8 cellular contexts compared by ENCODE assay signal in genomic region chrX:46572295-46572936, GRCh38. TPM values are rescaled to one million over a fixed set of nuclear protein-coding genes. Genes with fewer than 3 reads are reported as not detected.
DNase-seq lines count a peak whose midpoint lies in the region; ATAC-seq, FAIRE-seq and TF ChIP-seq lines count a peak whose summit lies in the region.

No MANE protein-coding gene starts in this region.

- no peaks in the 10 kb centered on the region for H3K36me3 Mint-ChIP-seq in CD8-positive, alpha-beta T cell
- H3K36me3 Mint-ChIP-seq in H9 (ENCODE audit: insufficient read depth in 1 of 3, low read depth in 3 of 3), result peaks cover 7 to 20% (median 11%) of the 10 kb centered on the region in 3 experiments; a peak in 6 of 7 replicates

- peak overlapping the region; percentile 63 for H3K4me3 ChIP-seq in CD8-positive, alpha-beta T cell (ENCODE audit: low read depth, low read length)
- no peak overlapping the region for H3K4me3 ChIP-seq in mammary epithelial cell (replicated peaks in 1 of 3; ENCODE audit: insufficient read depth in 1 of 3, low read depth in 2 of 3, low read length in 3 of 3)

- no peak overlapping the region for H3K4ac ChIP-seq in H9 (ENCODE audit: low read depth, low read length)

- H3K79me1 ChIP-seq in H9 (ENCODE audit: insufficient read depth, low read depth, low read length, poor library complexity, severe bottlenecking), result no peaks in the 10 kb centered on the region

- no peak overlapping the region for H3K9ac ChIP-seq in H9 (ENCODE audit: extremely low read depth, insufficient read length, low read length)
- no peak overlapping the region for H3K9ac ChIP-seq in mammary epithelial cell (ENCODE audit: insufficient read depth, low read length)

- peaks cover 5% of the 10 kb centered on the region for H3K23me2 ChIP-seq in H9 (ENCODE audit: insufficient read length, low read depth, low read length, poor library complexity, severe bottlenecking)

- H4K20me1 ChIP-seq in H9 (ENCODE audit: control insufficient read depth, insufficient read depth, insufficient read length), result no peaks in the 10 kb centered on the region
- H4K20me1 ChIP-seq in mammary epithelial cell (ENCODE audit: insufficient read depth, low read length), result no peaks in the 10 kb centered on the region

- H3K36me3 ChIP-seq in CD8-positive, alpha-beta T cell (ENCODE audit: insufficient read depth, low read length), result no peaks in the 10 kb centered on the region
- no peaks in the 10 kb centered on the region for H3K36me3 ChIP-seq in mammary epithelial cell (ENCODE audit: insufficient read depth, low read length)

- in situ Hi-C loops in mammary epithelial cell (cut with MboI; ENCODE audit: low sequenced_read_pairs in 2 of 2), result no loop called here

- POLR2A ChIA-PET in CD8-positive, alpha-beta T cell (lab: Charles Lee), result interaction anchor here (0.6 to 1.5 kb wide), 2 partner anchors 8 to 39 kb away, joined by 3 read pairs; no protein-coding TSS in a partner anchor

- no peak overlapping the region for H2BK15ac ChIP-seq in H9 (ENCODE audit: low read depth, low read length)

- no peak overlapping the region for H2AK5ac ChIP-seq in H9 (ENCODE audit: insufficient read length, low read length)

- CTCF ChIA-PET in CD8-positive, alpha-beta T cell (lab: Charles Lee), result interaction anchor here (1.0 to 1.5 kb wide), 3 partner anchors 10 to 79 kb away, joined by 3 to 4 read pairs (median 4); no protein-coding TSS in a partner anchor
- CTCF ChIA-PET in mammary epithelial cell (lab: Charles Lee; ENCODE audit: low non-redundant PET), result interaction anchor here (0.6 kb wide), 1 partner anchor 1024 kb away, joined by 4 read pairs; no protein-coding TSS in a partner anchor

- ATAC-seq in CD8-positive, alpha-beta T cell, result peak; percentile 23
- peak; percentile 35 for ATAC-seq in HG03457 (IDR thresholded peaks at IDR 0.05; ENCODE audit: unreplicated experiment)

- no peak for TF ChIP-seq CTCF in CD8-positive, alpha-beta T cell (IDR thresholded peaks at IDR 0.05)
- TF ChIP-seq CTCF in H9 (conservative IDR thresholded peaks at IDR 0.05), result no peak
- peak in 1 of 2 donors; percentile 13 for TF ChIP-seq CTCF in mammary epithelial cell (conservative IDR thresholded peaks at IDR 0.05 in 1 of 2, IDR thresholded peaks at IDR 0.05 in 1 of 2; ENCODE audit: extremely low read depth in 1 of 2, insufficient read depth in 1 of 2, low read depth in 1 of 2, low read length in 2 of 2)

- no peak overlapping the region for H4K91ac ChIP-seq in H9 (ENCODE audit: insufficient read length, low read depth, low read length)

- H3K79me2 ChIP-seq in H9 (ENCODE audit: insufficient read depth, low read length), result peaks cover 8% of the 10 kb centered on the region; the same call in 1 of the 2 replicates
- H3K79me2 ChIP-seq in mammary epithelial cell (ENCODE audit: insufficient read depth, low read length), result peaks cover 4% of the 10 kb centered on the region

- peak overlapping the region; percentile 79 for H3K4me3 Mint-ChIP-seq in CD8-positive, alpha-beta T cell
- peak overlapping the region in 1 of 2 experiments; percentile 45; a peak in 2 of 5 replicates for H3K4me3 Mint-ChIP-seq in H9

- peak overlapping the region; percentile 87 for H3K27ac Mint-ChIP-seq in CD8-positive, alpha-beta T cell
- no peak overlapping the region for H3K27ac Mint-ChIP-seq in H9

- intact Hi-C loops in CD8-positive, alpha-beta T cell (cut with DNase I, micrococcal nuclease), result loop anchor here (1.0 to 10.0 kb wide), 5 partner anchors 27 to 128 kb away; partner anchors contain the start of gene ZNF674 (in 1 of the 2)
- intact Hi-C loops in cardiac septum (cut with DNase I) (no loop called here), mammary epithelial cell (cut with micrococcal nuclease) (loop anchor here (5.0 kb wide), 2 partner anchors 115 to 185 kb away; partner anchors contain the start of gene SLC9A7)

- H3K14ac ChIP-seq in H9 (ENCODE audit: insufficient read depth, low read length), result no peak overlapping the region

- no peaks in the 10 kb centered on the region for H3K9me3 ChIP-seq in CD8-positive, alpha-beta T cell (ENCODE audit: low read length)
- H3K9me3 ChIP-seq in H9 (ENCODE audit: control insufficient read depth, low read depth, low read length) (peaks cover 4% of the 10 kb centered on the region), mammary epithelial cell (replicated peaks; ENCODE audit: insufficient read depth, low read length) (no peaks in the 10 kb centered on the region)

- H3K4me1 Mint-ChIP-seq in CD8-positive, alpha-beta T cell (ENCODE audit: low read depth), result peaks cover 31% of the 10 kb centered on the region
- H3K4me1 Mint-ChIP-seq in H9, result peaks cover 12 to 21% of the 10 kb centered on the region in 2 experiments

- H3K4me2 ChIP-seq in H9 (ENCODE audit: insufficient read depth, insufficient read length, low read length), result no peak overlapping the region
- no peak overlapping the region for H3K4me2 ChIP-seq in mammary epithelial cell (ENCODE audit: insufficient read depth, low read depth, low read length)

- dilution Hi-C loops in mammary epithelial cell (cut with HindIII; ENCODE audit: low sequenced_read_pairs), result no loop called here

- H2BK20ac ChIP-seq in H9 (ENCODE audit: low read depth, low read length, poor library complexity, severe bottlenecking), result no peak overlapping the region

- no peaks in the 10 kb centered on the region for H3K27me3 ChIP-seq in CD8-positive, alpha-beta T cell (ENCODE audit: insufficient read depth, low read length)
- H3K27me3 ChIP-seq in H9 (ENCODE audit: insufficient read depth, low read length), result no peaks in the 10 kb centered on the region; the same call in 1 of the 2 replicates
- H3K27me3 ChIP-seq in mammary epithelial cell (ENCODE audit: insufficient read depth, low read length), result no peaks in the 10 kb centered on the region

- H3K4me1 ChIP-seq in CD8-positive, alpha-beta T cell (ENCODE audit: insufficient read depth, low read length), result peaks cover 27% of the 10 kb centered on the region
- H3K4me1 ChIP-seq in H9 (ENCODE audit: insufficient read depth, low read length) (no peaks in the 10 kb centered on the region; the same call in 1 of the 2 replicates), mammary epithelial cell (ENCODE audit: insufficient read depth, low read length) (peaks cover 15% of the 10 kb centered on the region)

- H3K9me3 Mint-ChIP-seq in CD8-positive, alpha-beta T cell, result no peaks in the 10 kb centered on the region
- H3K9me3 Mint-ChIP-seq in H9, result peaks cover 65 to 66% of the 10 kb centered on the region in 2 experiments

- no peak overlapping the region for H2BK120ac ChIP-seq in H9 (ENCODE audit: low read depth, low read length, poor library complexity, severe bottlenecking)

- no peak overlapping the region for H3T11ph ChIP-seq in H9 (ENCODE audit: low read length)

- BruUV-seq in mammary epithelial cell (replicated peaks; lab: Mats Ljungman, UMichigan), result no TSS peak

- peaks cover 3% of the 10 kb centered on the region for H3K27me3 Mint-ChIP-seq in CD8-positive, alpha-beta T cell (ENCODE audit: low read depth)
- H3K27me3 Mint-ChIP-seq in H9 (ENCODE audit: low read depth), result peaks cover 6% of the 10 kb centered on the region

- H2AFZ ChIP-seq in H9 (ENCODE audit: low read length) (no peak overlapping the region), mammary epithelial cell (ENCODE audit: low read depth, low read length) (no peak overlapping the region)

- no peak overlapping the region for H4K5ac ChIP-seq in H9 (ENCODE audit: insufficient read length, low read depth, low read length)

- WGBS in H9 (ENCODE audit: extremely low coverage, insufficient read length, low lambda C conversion rate), result no CpG with 5 or more reads among the region's 5 CpGs
- WGBS in mammary epithelial cell (ENCODE audit: low coverage, missing lambda C conversion rate), result 83% methylated on average over 5 of the region's 5 CpGs

- H2BK12ac ChIP-seq in H9 (ENCODE audit: insufficient read length, low read depth, low read length), result no peak overlapping the region

- peak; percentile 97 for FAIRE-seq in GM19239 (lab: Jason Lieb, UNC)

- no peak overlapping the region for H4K8ac ChIP-seq in H9 (replicated peaks; ENCODE audit: insufficient read length, low read depth, low read length)

- no peak overlapping the region for H3K56ac ChIP-seq in H9 (ENCODE audit: insufficient read length, low read depth, low read length)

- peak overlapping the region; percentile 25 for H3K27ac ChIP-seq in CD8-positive, alpha-beta T cell (ENCODE audit: low read depth, low read length)
- H3K27ac ChIP-seq in H9 (ENCODE audit: insufficient read length, low read depth, low read length), result no peak overlapping the region
- H3K27ac ChIP-seq in mammary epithelial cell (ENCODE audit: insufficient read depth, low read depth, low read length), result no peak overlapping the region

- no peak overlapping the region for H3K23ac ChIP-seq in H9 (ENCODE audit: insufficient read length, low read depth, low read length)

- no peak overlapping the region for H3K18ac ChIP-seq in H9 (ENCODE audit: insufficient read length, low read depth, low read length)

- H2BK5ac ChIP-seq in H9 (ENCODE audit: insufficient read length, low read length), result no peak overlapping the region

- peak in 3 of 7 experiments; percentile 1 to 38 (median 9) for DNase-seq in CD8-positive, alpha-beta T cell
- DNase-seq in GM19239 (ENCODE audit: insufficient read length, low spot score) (no peak), RKO (ENCODE audit: low spot score) (no peak), H9 (no peak), cardiac septum (ENCODE audit: low spot score) (no peak), mammary epithelial cell (no peak)
- peak; percentile 41 to 58 for DNase-seq in activated T-cell treated with anti-CD3 and anti-CD28 coated beads, Interleukin-2, amount 50 U/mL, for 48 hours

RNA-seq across cellular contexts. Expression of gene CHST7, which starts 1.1 kb away (rescaled TPM):
- 1 to 10 TPM; 9.4 to 9.7 TPM for total RNA-seq in CD8-positive, alpha-beta T cell
- total RNA-seq in H9 (2021) (17.1 and 18.7 TPM in 2 replicates), cardiac septum (3.5 TPM), mammary epithelial cell (1 to 10 TPM; 3.0 to 8.8 TPM)
- 3.0 TPM for polyA plus RNA-seq in mammary epithelial cell
- polyA minus RNA-seq in mammary epithelial cell, result 0.26 TPM

RNA-seq across cellular contexts. Expression of gene ZNF674, which starts 27.2 kb away (rescaled TPM):
- total RNA-seq in CD8-positive, alpha-beta T cell, result 1 to 10 TPM in 1 of 2 experiments, under 1 TPM in 1; 0.50 to 1.1 TPM
- total RNA-seq in H9 (2021) (7.9 and 10.1 TPM in 2 replicates), cardiac septum (2.0 TPM), mammary epithelial cell (1 to 10 TPM; 6.0 to 7.4 TPM)
- 2.3 TPM for polyA plus RNA-seq in mammary epithelial cell
- 1.2 TPM for polyA minus RNA-seq in mammary epithelial cell

Comparison
In these comparisons a context has a peak if more than half of its experiments do, and no peak if none do; other contexts are left out.
1. DNase-seq: peak in activated T-cell treated with anti-CD3 and anti-CD28 coated beads, Interleukin-2, amount 50 U/mL, for 48 hours (2 of 2); none in GM19239 (single experiment), RKO (single experiment), H9 (single experiment), cardiac septum (single experiment) and mammary epithelial cell (single experiment).